ENCODE assay signal across 18 cellular contexts in the genomic region with DNA sequence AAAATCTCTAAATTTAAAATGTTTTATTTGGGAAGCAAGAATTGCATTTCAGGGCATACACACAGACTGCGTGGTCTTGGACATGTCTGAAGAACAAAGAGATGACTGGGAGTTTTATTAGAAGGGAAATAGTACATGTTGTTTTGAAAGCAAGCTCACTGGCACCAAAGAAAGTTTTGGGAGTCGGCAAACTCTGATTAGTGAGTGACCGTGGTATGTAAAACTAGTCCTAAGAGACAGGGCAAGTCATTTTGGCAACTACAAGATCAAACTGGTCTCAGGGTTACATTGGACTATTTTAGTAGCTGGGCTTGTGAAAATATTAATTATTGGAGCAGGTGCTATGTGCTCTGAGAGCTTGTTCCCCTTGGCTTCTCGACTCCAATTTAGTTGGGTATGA.
"Had no signal": no experiment of that assay in that cellular context is flagged by ENCODE, and none has a peak within 500 bp of the region (broad histone marks: within the 10 kb centered on the region; RNA-seq: fewer than 3 reads in every experiment).

No MANE protein-coding gene starts in this region.

- H3K27ac ChIP-seq: psoas muscle had no signal

- H3K4me1 Mint-ChIP-seq: nephron progenitor cell had no signal

- H3K4me1 ChIP-seq: psoas muscle had no signal

- H3K4me3 ChIP-seq: mucosa of descending colon, psoas muscle had no signal

- H3K4me3 Mint-ChIP-seq: activated B cell treated with CpG ODN at 0.5 μM for 24 hours; activated CD4-positive, alpha-beta T cell treated with anti-CD3 and anti-CD28 coated beads, Interleukin-2, amount 10 ng/mL, durations not matched to agents 7 days and 5 days; activated CD8-positive, alpha-beta memory T cell treated with anti-CD3 and anti-CD28 coated beads, Interleukin-2, amount 10 ng/mL, durations not matched to agents 7 days and 5 days; brain; nephron progenitor cell had no signal

- H3K9me3 ChIP-seq: mucosa of descending colon, psoas muscle had no signal

- DNase-seq: activated B cell treated with CpG ODN at 0.5 μM for 24 hours; activated CD4-positive, alpha-beta T cell treated with anti-CD3 and anti-CD28 coated beads, Interleukin-2, amount 10 ng/mL, durations not matched to agents 7 days and 5 days; activated CD8-positive, alpha-beta memory T cell treated with anti-CD3 and anti-CD28 coated beads, Interleukin-2, amount 10 ng/mL, durations not matched to agents 7 days and 5 days; activated naive CD4-positive, alpha-beta T cell treated with Interleukin-2 at 50 U/mL for 16 hours; amniotic stem cell; cerebellar nuclear complex; dermis blood vessel endothelial cell; immature natural killer cell; mucosa of descending colon; nephron progenitor cell; psoas muscle; stimulated activated CD4-positive, alpha-beta T cell treated with anti-CD3 and anti-CD28 coated beads, Interleukin-12 subunit alpha, Interleukin-12 subunit beta, amount 100 ng/mL, for 4 hours; stimulated activated naive CD8-positive, alpha-beta T cell treated with anti-CD3 and anti-CD28 coated beads, Interleukin-15, Interleukin-2, amounts not matched to agents 100 U/mL and 50 U/mL, for 24 hours had no signal

- H3K27me3 Mint-ChIP-seq: activated CD4-positive, alpha-beta T cell treated with anti-CD3 and anti-CD28 coated beads, Interleukin-2, amount 10 ng/mL, durations not matched to agents 7 days and 5 days; activated CD8-positive, alpha-beta memory T cell treated with anti-CD3 and anti-CD28 coated beads, Interleukin-2, amount 10 ng/mL, durations not matched to agents 7 days and 5 days; brain had no signal

- H3K9me3 Mint-ChIP-seq: activated B cell treated with CpG ODN at 0.5 μM for 24 hours; activated CD4-positive, alpha-beta T cell treated with anti-CD3 and anti-CD28 coated beads, Interleukin-2, amount 10 ng/mL, durations not matched to agents 7 days and 5 days; brain; immature natural killer cell; nephron progenitor cell; T-helper 1 cell treated with Interleukin-12 subunit alpha and Interleukin-12 subunit beta and Interleukin-4 antibody, amounts not matched to agents 30 μg/mL and 1 μg/mL, for 36 hours had no signal

- H3K27ac Mint-ChIP-seq: activated B cell treated with CpG ODN at 0.5 μM for 24 hours; activated CD8-positive, alpha-beta memory T cell treated with anti-CD3 and anti-CD28 coated beads, Interleukin-2, amount 10 ng/mL, durations not matched to agents 7 days and 5 days; nephron progenitor cell; T-helper 1 cell treated with Interleukin-12 subunit alpha and Interleukin-12 subunit beta and Interleukin-4 antibody, amounts not matched to agents 30 μg/mL and 1 μg/mL, for 36 hours had no signal

- ATAC-seq: activated CD8-positive, alpha-beta memory T cell treated with anti-CD3 and anti-CD28 coated beads, Interleukin-2, amount 10 ng/mL, durations not matched to agents 7 days and 5 days; esophagus mucosa; mucosa of descending colon; sciatic nerve; SK-N-SH treated with all-trans-retinoic acid at 6 μM for 48 hours; stimulated activated naive CD8-positive, alpha-beta T cell treated with anti-CD3 and anti-CD28 coated beads, Interleukin-15, Interleukin-2, amounts not matched to agents 100 U/mL and 50 U/mL, for 24 hours had no signal
